ENCODE assay signal across 11 cellular contexts in genomic region chr11:118202599-118203422, GRCh38. TPM values are rescaled to one million over a fixed set of nuclear protein-coding genes. Genes with fewer than 3 reads are reported as not detected.
A peak's percentile ranks its signal among the peaks of the same experiment; 100 is the strongest.
DNase-seq lines count a peak whose midpoint lies in the region; ATAC-seq and TF ChIP-seq lines count a peak whose summit lies in the region.
"Had no signal": no experiment of that assay in that cellular context is flagged by ENCODE, and none has a peak within 500 bp of the region (broad histone marks: within the 10 kb centered on the region; RNA-seq: fewer than 3 reads in every experiment).

No MANE protein-coding gene starts in this region.

- H3K27ac ChIP-seq in testis (no peak overlapping the region), ovary (no peak overlapping the region)
- H3K27ac ChIP-seq: SJSA1 had no signal

- intact Hi-C loops in testis (cut with DNase I; ENCODE audit: low total_unique reads) (loop anchor here (10.0 kb wide), 1 partner anchor 142 kb away; the partner anchor contains the start of genes CD3D and CD3G), ovary (cut with DNase I) (no loop called here)

- peak; percentile 54 for ATAC-seq in GM21786 (IDR thresholded peaks at IDR 0.05; ENCODE audit: unreplicated experiment)
- peak; percentile 39 for ATAC-seq in activated naive CD8-positive, alpha-beta T cell treated with anti-CD3 and anti-CD28 coated beads, Interleukin-2, amount 50 U/mL, for 24 hours

- H3K4me1 Mint-ChIP-seq in activated naive CD8-positive, alpha-beta T cell treated with anti-CD3 and anti-CD28 coated beads, Interleukin-2, amount 50 U/mL, for 24 hours = peaks cover 17% of the 10 kb centered on the region

- no peak overlapping the region for H3K27ac Mint-ChIP-seq in activated naive CD8-positive, alpha-beta T cell treated with anti-CD3 and anti-CD28 coated beads, Interleukin-2, amount 50 U/mL, for 24 hours

- TF ChIP-seq POLR2A in testis (IDR thresholded peaks at IDR 0.05) (no peak), ovary (IDR thresholded peaks at IDR 0.05) (no peak)

- H3K36me3 ChIP-seq in testis (ENCODE audit: low read depth, missing control alignments) = no peaks in the 10 kb centered on the region
- no peaks in the 10 kb centered on the region for H3K36me3 ChIP-seq in ovary
- H3K36me3 ChIP-seq: SJSA1 had no signal

- H3K9me3 ChIP-seq in testis (no peaks in the 10 kb centered on the region), ovary (no peaks in the 10 kb centered on the region)
- H3K9me3 ChIP-seq: SJSA1 had no signal

- 87% methylated on average over 7 of the region's 7 CpGs for WGBS in testis, 2 donors
- 74 to 76% (median 75%) methylated on average over 7 of the region's 7 CpGs for WGBS in ovary, 3 donors

- no peak for TF ChIP-seq CTCF in testis (IDR thresholded peaks at IDR 0.05)
- no peak for TF ChIP-seq CTCF in ovary (IDR thresholded peaks at IDR 0.05)

- H3K4me3 ChIP-seq in testis (no peak overlapping the region), ovary (no peak overlapping the region)
- H3K4me3 ChIP-seq: SJSA1 had no signal

- H3K27me3 ChIP-seq in testis = no peaks in the 10 kb centered on the region
- no peaks in the 10 kb centered on the region for H3K27me3 ChIP-seq in ovary
- H3K27me3 ChIP-seq: SJSA1 had no signal

- TF ChIP-seq EP300 in ovary (IDR thresholded peaks at IDR 0.05) = no peak

- no peaks in the 10 kb centered on the region for H3K4me1 ChIP-seq in testis
- H3K4me1 ChIP-seq in ovary (ENCODE audit: insufficient read depth) = no peaks in the 10 kb centered on the region
- H3K4me1 ChIP-seq: SJSA1 had no signal

- peak; percentile 51 for DNase-seq in T-helper 9 cell
- peak; percentile 79 for DNase-seq in activated naive CD8-positive, alpha-beta T cell treated with anti-CD3 and anti-CD28 coated beads, Interleukin-2, amount 50 U/mL, for 24 hours
- DNase-seq in stimulated activated CD8-positive, alpha-beta memory T cell treated with anti-CD3 and anti-CD28 coated beads, Interleukin-15, amount 100 ng/mL, for 48 hours (ENCODE audit: low read depth in 2 of 2) = peak; percentile 74 to 76
- DNase-seq in epidermal melanocyte (ENCODE audit: insufficient read length, low spot score) = no peak
- no peak for DNase-seq in D341Med (ENCODE audit: low spot score)
- no peak for DNase-seq in testis
- DNase-seq in ovary = no peak
- DNase-seq: mesendoderm, NCI-H2171 had no signal

- no peaks in the 10 kb centered on the region for H3K27me3 Mint-ChIP-seq in activated naive CD8-positive, alpha-beta T cell treated with anti-CD3 and anti-CD28 coated beads, Interleukin-2, amount 50 U/mL, for 24 hours

- no peak overlapping the region for H3K4me3 Mint-ChIP-seq in activated naive CD8-positive, alpha-beta T cell treated with anti-CD3 and anti-CD28 coated beads, Interleukin-2, amount 50 U/mL, for 24 hours

- H3K36me3 Mint-ChIP-seq in activated naive CD8-positive, alpha-beta T cell treated with anti-CD3 and anti-CD28 coated beads, Interleukin-2, amount 50 U/mL, for 24 hours (ENCODE audit: low read depth) = peaks cover 40% of the 10 kb centered on the region

- no peaks in the 10 kb centered on the region for H3K9me3 Mint-ChIP-seq in activated naive CD8-positive, alpha-beta T cell treated with anti-CD3 and anti-CD28 coated beads, Interleukin-2, amount 50 U/mL, for 24 hours

RNA-seq across cellular contexts. Expression of gene JAML, which starts 22.0 kb away (rescaled TPM):
- total RNA-seq in testis (1 to 10 TPM; 1.9 to 3.5 TPM), ovary (1 to 10 TPM in 6 of 7 donors, under 1 TPM in 1; 0.79 to 5.1 (median 1.8) TPM)
- polyA plus RNA-seq in testis (ENCODE audit: insufficient read depth, low read depth, low replicate concordance) (9.7 TPM), ovary (10 to 100 TPM in 1 of 2 donors, 1 to 10 TPM in 1; 2.0 to 18.0 TPM)
- total RNA-seq: SJSA1 had no signal

RNA-seq across cellular contexts. Expression of gene SCN2B, which starts 26.4 kb away (rescaled TPM):
- total RNA-seq in testis (under 1 TPM; 0.24 to 0.43 TPM), ovary (1 to 10 TPM in 2 of 7 donors, under 1 TPM in 5; 0.11 to 1.3 (median 0.35) TPM)
- polyA plus RNA-seq in testis (ENCODE audit: insufficient read depth, low read depth, low replicate concordance) (0.70 TPM), ovary (1 to 10 TPM in 1 of 2 donors, under 1 TPM in 1; 0.38 to 2.1 TPM)
- total RNA-seq: SJSA1 had no signal

RNA-seq across cellular contexts. Expression of gene MPZL3, which starts 49.4 kb away (rescaled TPM):
- total RNA-seq in testis (1 to 10 TPM; 2.4 to 3.2 TPM), ovary (1 to 10 TPM in 4 of 7 donors, under 1 TPM in 3; 0.25 to 7.0 (median 1.0) TPM)
- polyA plus RNA-seq in testis (ENCODE audit: insufficient read depth, low read depth, low replicate concordance) (3.4 TPM), ovary (1 to 10 TPM in 1 of 2 donors, under 1 TPM in 1; 0.52 to 1.2 TPM)
- total RNA-seq: SJSA1 had no signal

RNA-seq across cellular contexts. Expression of gene SCN4B, which starts 50.2 kb away (rescaled TPM):
- total RNA-seq in testis (1 to 10 TPM; 1.9 to 2.0 TPM), ovary (1 to 10 TPM in 1 of 7 donors, under 1 TPM in 6; 0.10 to 2.9 (median 0.52) TPM)
- polyA plus RNA-seq in testis (ENCODE audit: insufficient read depth, low read depth, low replicate concordance) (4.9 TPM), ovary (10 to 100 TPM in 1 of 2 donors, under 1 TPM in 1; 0.50 to 13.3 TPM)
- total RNA-seq: SJSA1 had no signal

Comparison
In these comparisons a context has a peak if more than half of its experiments do, and no peak if none do; other contexts are left out.
1. DNase-seq: peak in T-helper 9 cell (single experiment), activated naive CD8-positive, alpha-beta T cell treated with anti-CD3 and anti-CD28 coated beads, Interleukin-2, amount 50 U/mL, for 24 hours (single experiment) and stimulated activated CD8-positive, alpha-beta memory T cell treated with anti-CD3 and anti-CD28 coated beads, Interleukin-15, amount 100 ng/mL, for 48 hours (2 of 2); none in epidermal melanocyte (single experiment), D341Med (single experiment), testis (single experiment) and ovary (0 of 5).